21 cellular contexts compared by ENCODE assay signal in genomic region chr11:90512846-90513245, GRCh38.
A peak's percentile ranks its signal among the peaks of the same experiment; 100 is the strongest.
DNase-seq lines count a peak whose midpoint lies in the region; ATAC-seq, FAIRE-seq and TF ChIP-seq lines count a peak whose summit lies in the region.
"Had no signal": no experiment of that assay in that cellular context is flagged by ENCODE, and none has a peak within 500 bp of the region (broad histone marks: within the 10 kb centered on the region; RNA-seq: fewer than 3 reads in every experiment).

No MANE protein-coding gene starts in this region.

- intact Hi-C loops in left colon (cut with DNase I, micrococcal nuclease) (no loop called here), pancreas (cut with DNase I) (no loop called here)

- H3K27ac ChIP-seq in pancreas, result no peak overlapping the region
- H3K27ac ChIP-seq: SJCRH30, transverse colon had no signal

- no peaks in the 10 kb centered on the region for H3K9me3 ChIP-seq in pancreas
- H3K9me3 ChIP-seq: SJCRH30, transverse colon had no signal

- no peak overlapping the region for H3K4me3 ChIP-seq in pancreas
- H3K4me3 ChIP-seq: SJCRH30, transverse colon had no signal

- FAIRE-seq in pancreas (lab: Jason Lieb, UNC), result no peak
- FAIRE-seq: keratinocyte had no signal

- in situ Hi-C loops in GM13977 (cut with MboI; ENCODE audit: low pct_unique_long_range_greater_than_20kb, low sequenced_read_pairs, unreplicated experiment), result no loop called here

- H3K27me3 ChIP-seq in pancreas, result no peaks in the 10 kb centered on the region
- H3K27me3 ChIP-seq: SJCRH30, transverse colon had no signal

- peak; percentile 2 for DNase-seq in GM13977 (ENCODE audit: low spot score)
- no peak for DNase-seq in left colon
- no peak for DNase-seq in pancreas
- no peak for DNase-seq in kidney glomerular epithelial cell (lab: John Stamatoyannopoulos, UW)
- DNase-seq: 8988T; activated CD4-positive, CD25-positive, alpha-beta regulatory T cell treated with anti-CD3 and anti-CD28 coated beads, Interleukin-2, amount 50 U/mL, for 72 hours; activated naive CD4-positive, alpha-beta T cell; anterior cingulate cortex; C1 segment of cervical spinal cord; DMS 273 treated with DMSO at 0.1 percent for 48 hours; NCI-H1436; NCI-H226; retina; SJCRH30; stimulated activated naive B cell treated with anti-CD40 and anti-IgM and Interleukin-4, amounts not matched to agents 10 μg/mL and 1 μg/mL and 100 μg/mL, for 72 hours; transverse colon had no signal

- H3K4me1 ChIP-seq in pancreas, result no peaks in the 10 kb centered on the region
- H3K4me1 ChIP-seq: SJCRH30, transverse colon had no signal

- peak; percentile 78 for ATAC-seq in GM19372 (IDR thresholded peaks at IDR 0.05; ENCODE audit: low read depth, unreplicated experiment)
- peak; percentile 84 for ATAC-seq in HG02610 (IDR thresholded peaks at IDR 0.05; ENCODE audit: unreplicated experiment)
- ATAC-seq in HG03280 (IDR thresholded peaks at IDR 0.05; ENCODE audit: unreplicated experiment), result peak; percentile 86
- ATAC-seq in activated CD4-positive, CD25-positive, alpha-beta regulatory T cell treated with anti-CD3 and anti-CD28 coated beads, Interleukin-2, amount 50 U/mL, for 24 hours, result no peak
- ATAC-seq in left colon, result no peak
- no peak for ATAC-seq in pancreas
- ATAC-seq: stimulated activated naive B cell treated with anti-CD40 and anti-IgM and Interleukin-4, amounts not matched to agents 10 μg/mL and 1 μg/mL and 100 μg/mL, for 72 hours had no signal

- H3K36me3 ChIP-seq in pancreas, result no peaks in the 10 kb centered on the region
- H3K36me3 ChIP-seq: SJCRH30, transverse colon had no signal

- no peak for TF ChIP-seq CTCF in GM13977 (IDR thresholded peaks at IDR 0.05; ENCODE audit: extremely low read depth, insufficient read depth, missing control alignments)
- no peak for TF ChIP-seq CTCF in pancreas (IDR thresholded peaks at IDR 0.05)

Comparison
In these comparisons a context has a peak if more than half of its experiments do, and no peak if none do; other contexts are left out.
1. ATAC-seq: peak in GM19372 (single experiment), HG02610 (single experiment) and HG03280 (single experiment); none in activated CD4-positive, CD25-positive, alpha-beta regulatory T cell treated with anti-CD3 and anti-CD28 coated beads, Interleukin-2, amount 50 U/mL, for 24 hours (0 of 2), left colon (single experiment) and pancreas (0 of 4).